In genomic region chr20:40757087-40757486, GRCh38 we compare ENCODE assay signal across 18 cellular contexts.
DNase-seq lines count a peak whose midpoint lies in the region; ATAC-seq, FAIRE-seq and TF ChIP-seq lines count a peak whose summit lies in the region.
"Had no signal": no experiment of that assay in that cellular context is flagged by ENCODE, and none has a peak within 500 bp of the region (broad histone marks: within the 10 kb centered on the region; RNA-seq: fewer than 3 reads in every experiment).

No MANE protein-coding gene starts in this region.

- no peak overlapping the region for H3K4me3 Mint-ChIP-seq in activated CD4-positive, alpha-beta T cell treated with anti-CD3 and anti-CD28 coated beads for 36 hours
- H3K4me3 Mint-ChIP-seq: IgD-negative memory B cell had no signal

- H3K4me1 ChIP-seq in kidney (ENCODE audit: control insufficient read depth in 1 of 2, insufficient read depth in 1 of 2, low read depth in 1 of 2, low read length in 2 of 2) = peaks cover 4 to 5% of the 10 kb centered on the region in 2 donors
- no peaks in the 10 kb centered on the region for H3K4me1 ChIP-seq in ovary (ENCODE audit: insufficient read depth)

- no peak for TF ChIP-seq EP300 in ovary (IDR thresholded peaks at IDR 0.05)

- H3K27ac Mint-ChIP-seq in activated CD4-positive, alpha-beta T cell treated with anti-CD3 and anti-CD28 coated beads for 36 hours = peak overlapping the region; percentile 52
- peak overlapping the region in 1 of 2 donors; percentile 41 for H3K27ac Mint-ChIP-seq in activated naive CD4-positive, alpha-beta T cell treated with anti-CD3 and anti-CD28 coated beads, Interleukin-2, amount 50 U/mL, for 72 hours
- H3K27ac Mint-ChIP-seq: IgD-negative memory B cell, progenitor cell of endocrine pancreas had no signal

- peaks cover 20% of the 10 kb centered on the region for H3K4me1 Mint-ChIP-seq in activated CD4-positive, alpha-beta T cell treated with anti-CD3 and anti-CD28 coated beads for 36 hours

- TF ChIP-seq POLR2A in ovary (IDR thresholded peaks at IDR 0.05) = no peak

- H3K9me3 ChIP-seq in kidney (ENCODE audit: control insufficient read depth in 1 of 2, low read length in 2 of 2) (no peaks in the 10 kb centered on the region), ovary (no peaks in the 10 kb centered on the region)
- H3K9me3 ChIP-seq: esophagus squamous epithelium, heart left ventricle had no signal

- H3K27me3 Mint-ChIP-seq in activated CD4-positive, alpha-beta T cell treated with anti-CD3 and anti-CD28 coated beads for 36 hours = no peaks in the 10 kb centered on the region
- H3K27me3 Mint-ChIP-seq: IgD-negative memory B cell had no signal

- FAIRE-seq in kidney (lab: Jason Lieb, UNC) = no peak
- FAIRE-seq: H54 had no signal

- CTCF ChIA-PET in activated CD4-positive, alpha-beta T cell treated with anti-CD3 and anti-CD28 coated beads for 36 hours (lab: Charles Lee) = interaction anchor here (1.5 kb wide), 1 partner anchor 206 kb away, joined by 4 read pairs; no protein-coding TSS in a partner anchor

- peak; percentile 86 for ATAC-seq in activated CD4-positive, alpha-beta T cell treated with anti-CD3 and anti-CD28 coated beads for 36 hours
- peak; percentile 58 to 82 for ATAC-seq in activated naive CD4-positive, alpha-beta T cell treated with anti-CD3 and anti-CD28 coated beads, Interleukin-2, amount 50 U/mL, for 72 hours
- no peak for ATAC-seq in GM19023 (IDR thresholded peaks at IDR 0.05; ENCODE audit: unreplicated experiment)
- ATAC-seq: heart left ventricle, left colon had no signal

- TF ChIP-seq CTCF in GM12865 (IDR thresholded peaks at IDR 0.05; ENCODE audit: insufficient read depth, low read depth, low read length, missing control alignments) = no peak
- TF ChIP-seq CTCF in kidney (IDR thresholded peaks at IDR 0.05; ENCODE audit: borderline replicate concordance, extremely low read depth, insufficient read depth) = no peak
- no peak for TF ChIP-seq CTCF in ovary (IDR thresholded peaks at IDR 0.05)

- intact Hi-C loops in activated CD4-positive, alpha-beta T cell treated with anti-CD3 and anti-CD28 coated beads for 36 hours (cut with DNase I, micrococcal nuclease) = loop anchor here in 1 of 2 experiments (5.0 to 10.0 kb wide), 2 partner anchors 205 to 338 kb away; no protein-coding TSS in a partner anchor
- intact Hi-C loops in kidney (cut with DNase I) (no loop called here), ovary (cut with DNase I) (no loop called here)

- H3K9me3 Mint-ChIP-seq in activated CD4-positive, alpha-beta T cell treated with anti-CD3 and anti-CD28 coated beads for 36 hours (ENCODE audit: low read depth) = no peaks in the 10 kb centered on the region
- H3K9me3 Mint-ChIP-seq in activated naive CD4-positive, alpha-beta T cell treated with anti-CD3 and anti-CD28 coated beads, Interleukin-2, amount 50 U/mL, for 72 hours = no peaks in the 10 kb centered on the region

- no peaks in the 10 kb centered on the region for H3K36me3 Mint-ChIP-seq in activated CD4-positive, alpha-beta T cell treated with anti-CD3 and anti-CD28 coated beads for 36 hours (ENCODE audit: low read depth)
- H3K36me3 Mint-ChIP-seq in activated naive CD4-positive, alpha-beta T cell treated with anti-CD3 and anti-CD28 coated beads, Interleukin-2, amount 50 U/mL, for 72 hours = no peaks in the 10 kb centered on the region

- H3K4me3 ChIP-seq in GM12865 (ENCODE audit: low read depth, low read length) (no peak overlapping the region), kidney (ENCODE audit: low read length in 2 of 2) (no peak overlapping the region), ovary (no peak overlapping the region)
- H3K4me3 ChIP-seq: esophagus squamous epithelium, heart left ventricle had no signal

- H3K36me3 ChIP-seq in kidney (ENCODE audit: control insufficient read depth in 1 of 2, insufficient read depth in 2 of 2, low read length in 2 of 2) (no peaks in the 10 kb centered on the region), ovary (no peaks in the 10 kb centered on the region)
- H3K36me3 ChIP-seq: esophagus squamous epithelium, heart left ventricle had no signal

- H3K9ac ChIP-seq in kidney (ENCODE audit: low read length in 2 of 2) = no peak overlapping the region

- H3K27ac ChIP-seq in kidney (ENCODE audit: low read depth in 2 of 2, low read length in 2 of 2) (no peak overlapping the region), ovary (no peak overlapping the region)
- H3K27ac ChIP-seq: esophagus squamous epithelium, heart left ventricle had no signal

- POLR2A ChIA-PET in activated CD4-positive, alpha-beta T cell treated with anti-CD3 and anti-CD28 coated beads for 36 hours (lab: Charles Lee) = no interaction called here

- DNase-seq in activated CD4-positive, alpha-beta T cell treated with anti-CD3 and anti-CD28 coated beads for 36 hours = peak; percentile 7
- DNase-seq in activated CD4-positive, alpha-beta T cell treated with anti-CD3 and anti-CD28 coated beads, Interleukin-2, amount 50 U/mL, for 1 hour = no peak
- peak; percentile 18 for DNase-seq in GM12865 (ENCODE audit: low read depth)
- no peak for DNase-seq in activated naive CD4-positive, alpha-beta T cell treated with anti-CD3 and anti-CD28 coated beads, Interleukin-2, amount 50 U/mL, for 72 hours (ENCODE audit: low spot score in 2 of 2)
- peak; percentile 21 for DNase-seq in iris pigment epithelial cell (ENCODE audit: low read depth)
- DNase-seq in kidney = no peak
- DNase-seq in ovary = no peak
- DNase-seq: anterior cingulate cortex, esophagus squamous epithelium, heart left ventricle, left colon, NCI-H1092, NCI-H2171, substantia nigra had no signal

- no peaks in the 10 kb centered on the region for H3K27me3 ChIP-seq in ovary
- H3K27me3 ChIP-seq: heart left ventricle had no signal

Comparison
In these comparisons a context has a peak if more than half of its experiments do, and no peak if none do; other contexts are left out.
1. DNase-seq: peak in activated CD4-positive, alpha-beta T cell treated with anti-CD3 and anti-CD28 coated beads for 36 hours (single experiment), GM12865 (single experiment) and iris pigment epithelial cell (single experiment); none in activated CD4-positive, alpha-beta T cell treated with anti-CD3 and anti-CD28 coated beads, Interleukin-2, amount 50 U/mL, for 1 hour (single experiment), activated naive CD4-positive, alpha-beta T cell treated with anti-CD3 and anti-CD28 coated beads, Interleukin-2, amount 50 U/mL, for 72 hours (0 of 2), kidney (single experiment) and ovary (0 of 5).